In genomic region chr13:77034883-77035282, GRCh38 we compare ENCODE assay signal across 22 cellular contexts. TPM values are rescaled to one million over a fixed set of nuclear protein-coding genes. Genes with fewer than 3 reads are reported as not detected.
DNase-seq lines count a peak whose midpoint lies in the region; ATAC-seq and TF ChIP-seq lines count a peak whose summit lies in the region.
"Had no signal": no experiment of that assay in that cellular context is flagged by ENCODE, and none has a peak within 500 bp of the region (broad histone marks: within the 10 kb centered on the region; RNA-seq: fewer than 3 reads in every experiment).

No MANE protein-coding gene starts in this region.

- H3K4me3 Mint-ChIP-seq in activated naive CD8-positive, alpha-beta T cell treated with anti-CD3 and anti-CD28 coated beads, Interleukin-2, amount 50 U/mL, for 24 hours: no peak overlapping the region
- H3K4me3 Mint-ChIP-seq in activated naive CD8-positive, alpha-beta T cell treated with anti-CD3 and anti-CD28 coated beads for 36 hours: no peak overlapping the region
- no peak overlapping the region for H3K4me3 Mint-ChIP-seq in stimulated activated effector memory CD8-positive, alpha-beta T cell treated with anti-CD3 and anti-CD28 coated beads, Interleukin-12 subunit alpha, Interleukin-12 subunit beta, amount 100 ng/mL, for 72 hours
- no peak overlapping the region for H3K4me3 Mint-ChIP-seq in Calu3 (ENCODE audit: low read depth, unreplicated experiment)
- H3K4me3 Mint-ChIP-seq: CD8-positive, alpha-beta T cell; dendritic cell treated with granulocyte-macrophage colony-stimulating factor and Interleukin-4, amounts not matched to agents 40 ng/mL and 50 ng/mL, for 4 days; WTC11 had no signal

- no peaks in the 10 kb centered on the region for H3K79me2 ChIP-seq in fibroblast of lung (ENCODE audit: control insufficient read depth, insufficient read depth, low read length)

- H3K36me3 ChIP-seq in fibroblast of lung (ENCODE audit: control insufficient read depth, insufficient read depth, low read length): no peaks in the 10 kb centered on the region
- H3K36me3 ChIP-seq: MG63, neutrophil, uterus had no signal

- H3K27me3 Mint-ChIP-seq in activated naive CD8-positive, alpha-beta T cell treated with anti-CD3 and anti-CD28 coated beads, Interleukin-2, amount 50 U/mL, for 24 hours: peaks cover 2% of the 10 kb centered on the region
- no peaks in the 10 kb centered on the region for H3K27me3 Mint-ChIP-seq in activated naive CD8-positive, alpha-beta T cell treated with anti-CD3 and anti-CD28 coated beads for 36 hours
- no peaks in the 10 kb centered on the region for H3K27me3 Mint-ChIP-seq in Calu3 (ENCODE audit: unreplicated experiment)
- H3K27me3 Mint-ChIP-seq: dendritic cell treated with granulocyte-macrophage colony-stimulating factor and Interleukin-4, amounts not matched to agents 40 ng/mL and 50 ng/mL, for 4 days had no signal

- CTCF ChIA-PET in Calu3 (lab: Charles Lee): no interaction called here

- H3K27ac ChIP-seq in fibroblast of lung (ENCODE audit: insufficient read depth, low read length): no peak overlapping the region
- H3K27ac ChIP-seq: epithelial cell of prostate, neutrophil, uterus had no signal

- ATAC-seq in activated naive CD8-positive, alpha-beta T cell treated with anti-CD3 and anti-CD28 coated beads, Interleukin-2, amount 50 U/mL, for 24 hours: peak; percentile 51
- ATAC-seq in stimulated activated effector memory CD8-positive, alpha-beta T cell treated with anti-CD3 and anti-CD28 coated beads, Interleukin-12 subunit alpha, Interleukin-12 subunit beta, amount 100 ng/mL, for 72 hours: peak; percentile 53
- no peak for ATAC-seq in GM21717 (IDR thresholded peaks at IDR 0.05; ENCODE audit: unreplicated experiment)
- ATAC-seq in GM18511 (IDR thresholded peaks at IDR 0.05; ENCODE audit: unreplicated experiment): no peak
- ATAC-seq: CD8-positive, alpha-beta T cell; mucosa of descending colon; WTC11 had no signal

- no peaks in the 10 kb centered on the region for H3K27me3 ChIP-seq in fibroblast of lung (ENCODE audit: control insufficient read depth, insufficient read depth, low read length)
- H3K27me3 ChIP-seq: MG63, neutrophil, uterus had no signal

- no peak for DNase-seq in activated naive CD8-positive, alpha-beta T cell treated with anti-CD3 and anti-CD28 coated beads, Interleukin-2, amount 50 U/mL, for 24 hours
- DNase-seq in activated naive CD8-positive, alpha-beta T cell treated with anti-CD3 and anti-CD28 coated beads for 36 hours: no peak
- peak; percentile 44 for DNase-seq in RPMI7951 (ENCODE audit: low read depth)
- DNase-seq in fibroblast of lung (ENCODE audit: low read depth in 2 of 2): peak; percentile 58 to 65
- no peak for DNase-seq in stimulated activated effector memory CD8-positive, alpha-beta T cell treated with anti-CD3 and anti-CD28 coated beads, Interleukin-12 subunit alpha, Interleukin-12 subunit beta, amount 100 ng/mL, for 72 hours (ENCODE audit: low spot score in 2 of 2)
- no peak for DNase-seq in Calu3
- DNase-seq: activated effector memory CD4-positive, alpha-beta T cell treated with Interleukin-2 at 50 U/mL for 16 hours; aorta; CD8-positive, alpha-beta T cell; MG63; mucosa of descending colon; NCI-H187 treated with DMSO at 0.1 percent for 48 hours; NCI-H510A; SHP77; T-helper 1 cell; uterus had no signal

- H3K4me2 ChIP-seq in fibroblast of lung (ENCODE audit: extremely low read depth, insufficient read depth, low read length): no peak overlapping the region

- H3K9me3 ChIP-seq in fibroblast of lung (ENCODE audit: control insufficient read depth, insufficient read depth, low read depth, low read length): no peaks in the 10 kb centered on the region
- H3K9me3 ChIP-seq: MG63, mucosa of descending colon, neutrophil, uterus had no signal

- H4K20me1 ChIP-seq in fibroblast of lung (ENCODE audit: control insufficient read depth, extremely low read depth, insufficient read depth, low read length): no peaks in the 10 kb centered on the region

- H3K27ac Mint-ChIP-seq in activated naive CD8-positive, alpha-beta T cell treated with anti-CD3 and anti-CD28 coated beads, Interleukin-2, amount 50 U/mL, for 24 hours: no peak overlapping the region
- H3K27ac Mint-ChIP-seq in activated naive CD8-positive, alpha-beta T cell treated with anti-CD3 and anti-CD28 coated beads for 36 hours: no peak overlapping the region
- H3K27ac Mint-ChIP-seq in stimulated activated effector memory CD8-positive, alpha-beta T cell treated with anti-CD3 and anti-CD28 coated beads, Interleukin-12 subunit alpha, Interleukin-12 subunit beta, amount 100 ng/mL, for 72 hours: no peak overlapping the region
- H3K27ac Mint-ChIP-seq in Calu3 (ENCODE audit: unreplicated experiment): no peak overlapping the region
- H3K27ac Mint-ChIP-seq: CD8-positive, alpha-beta T cell; dendritic cell treated with granulocyte-macrophage colony-stimulating factor and Interleukin-4, amounts not matched to agents 40 ng/mL and 50 ng/mL, for 4 days; WTC11 had no signal

- BruUV-seq in Calu3 (replicated peaks; lab: Mats Ljungman, UMichigan): no TSS peak

- peaks cover 10% of the 10 kb centered on the region for H3K4me1 Mint-ChIP-seq in activated naive CD8-positive, alpha-beta T cell treated with anti-CD3 and anti-CD28 coated beads, Interleukin-2, amount 50 U/mL, for 24 hours
- H3K4me1 Mint-ChIP-seq in activated naive CD8-positive, alpha-beta T cell treated with anti-CD3 and anti-CD28 coated beads for 36 hours: peaks cover 8% of the 10 kb centered on the region
- H3K4me1 Mint-ChIP-seq in stimulated activated effector memory CD8-positive, alpha-beta T cell treated with anti-CD3 and anti-CD28 coated beads, Interleukin-12 subunit alpha, Interleukin-12 subunit beta, amount 100 ng/mL, for 72 hours: peaks cover 18% of the 10 kb centered on the region
- H3K4me1 Mint-ChIP-seq in Calu3 (ENCODE audit: low read depth, unreplicated experiment): no peaks in the 10 kb centered on the region
- H3K4me1 Mint-ChIP-seq: WTC11 had no signal

- H2AFZ ChIP-seq in fibroblast of lung (ENCODE audit: low read length): no peak overlapping the region

- intact Hi-C loops in Calu3 (cut with micrococcal nuclease; ENCODE audit: unreplicated experiment): no loop called here

- H3K4me3 ChIP-seq in fibroblast of lung (replicated peaks in 1 of 4; ENCODE audit: control extremely low read depth in 1 of 4, insufficient read depth in 1 of 4, low read depth in 3 of 4, low read length in 4 of 4): no peak overlapping the region
- H3K4me3 ChIP-seq: MG63, mucosa of descending colon, uterus had no signal

- H3K36me3 Mint-ChIP-seq in activated naive CD8-positive, alpha-beta T cell treated with anti-CD3 and anti-CD28 coated beads, Interleukin-2, amount 50 U/mL, for 24 hours (ENCODE audit: low read depth): no peaks in the 10 kb centered on the region
- H3K36me3 Mint-ChIP-seq in activated naive CD8-positive, alpha-beta T cell treated with anti-CD3 and anti-CD28 coated beads for 36 hours: peaks cover under 1% of the 10 kb centered on the region
- no peaks in the 10 kb centered on the region for H3K36me3 Mint-ChIP-seq in stimulated activated effector memory CD8-positive, alpha-beta T cell treated with anti-CD3 and anti-CD28 coated beads, Interleukin-12 subunit alpha, Interleukin-12 subunit beta, amount 100 ng/mL, for 72 hours
- H3K36me3 Mint-ChIP-seq in Calu3 (ENCODE audit: insufficient read depth, unreplicated experiment): no peaks in the 10 kb centered on the region
- H3K36me3 Mint-ChIP-seq: CD8-positive, alpha-beta T cell; WTC11 had no signal

- no peak overlapping the region for H3K9ac ChIP-seq in fibroblast of lung (ENCODE audit: insufficient read depth, low read length)

- H3K9me3 Mint-ChIP-seq in activated naive CD8-positive, alpha-beta T cell treated with anti-CD3 and anti-CD28 coated beads, Interleukin-2, amount 50 U/mL, for 24 hours: no peaks in the 10 kb centered on the region
- peaks cover under 1% of the 10 kb centered on the region for H3K9me3 Mint-ChIP-seq in activated naive CD8-positive, alpha-beta T cell treated with anti-CD3 and anti-CD28 coated beads for 36 hours
- no peaks in the 10 kb centered on the region for H3K9me3 Mint-ChIP-seq in stimulated activated effector memory CD8-positive, alpha-beta T cell treated with anti-CD3 and anti-CD28 coated beads, Interleukin-12 subunit alpha, Interleukin-12 subunit beta, amount 100 ng/mL, for 72 hours
- H3K9me3 Mint-ChIP-seq in Calu3 (ENCODE audit: low read depth, unreplicated experiment): no peaks in the 10 kb centered on the region
- H3K9me3 Mint-ChIP-seq: CD8-positive, alpha-beta T cell had no signal

- H3K4me1 ChIP-seq in fibroblast of lung (ENCODE audit: control insufficient read depth, extremely low read depth, insufficient read depth, low read length): no peaks in the 10 kb centered on the region
- H3K4me1 ChIP-seq: uterus had no signal

- TF ChIP-seq CTCF in fibroblast of lung (conservative IDR thresholded peaks at IDR 0.05 in 1 of 2, IDR thresholded peaks at IDR 0.05 in 1 of 2; ENCODE audit: low read depth in 1 of 2, low read length in 2 of 2) (no peak), Calu3 (IDR thresholded peaks at IDR 0.05; ENCODE audit: unreplicated experiment) (no peak)

RNA-seq across cellular contexts. Expression of gene FBXL3, which starts 7.9 kb away (rescaled TPM):
- total RNA-seq in activated naive CD8-positive, alpha-beta T cell treated with anti-CD3 and anti-CD28 coated beads for 36 hours: 10 to 100 TPM; 33.6 to 35.4 TPM
- total RNA-seq in RPMI7951 (2014; rRNA removed; shearing (Covaris generic)): 48.4 and 53.0 TPM in 2 replicates
- total RNA-seq in fibroblast of lung (56.0 and 61.8 TPM in 2 replicates), Calu3 (2022) (8.8 and 10.9 TPM in 2 replicates)
- 33.0 and 48.5 TPM in 2 replicates for polyA plus RNA-seq in fibroblast of lung
- polyA plus RNA-seq in fibroblast of lung (2012): 25.7 and 34.9 TPM in 2 replicates
- 12.2 and 15.1 TPM in 2 replicates for polyA minus RNA-seq in fibroblast of lung (ENCODE audit: low replicate concordance)

RNA-seq across cellular contexts. Expression of gene CLN5, which starts 43.0 kb away (rescaled TPM):
- total RNA-seq in activated naive CD8-positive, alpha-beta T cell treated with anti-CD3 and anti-CD28 coated beads for 36 hours: 10 to 100 TPM; 10.5 to 12.7 TPM
- total RNA-seq in RPMI7951 (2014; rRNA removed; shearing (Covaris generic)): 21.0 and 21.7 TPM in 2 replicates
- total RNA-seq in fibroblast of lung (37.8 and 38.0 TPM in 2 replicates), Calu3 (2022) (7.3 and 10.7 TPM in 2 replicates)
- polyA plus RNA-seq in fibroblast of lung: 25.3 and 30.0 TPM in 2 replicates
- 20.2 and 20.8 TPM in 2 replicates for polyA plus RNA-seq in fibroblast of lung (2012)
- 2.1 and 5.3 TPM in 2 replicates for polyA minus RNA-seq in fibroblast of lung (ENCODE audit: low replicate concordance)

Comparison
In these comparisons a context has a peak if more than half of its experiments do, and no peak if none do; other contexts are left out.
1. ATAC-seq: peak in activated naive CD8-positive, alpha-beta T cell treated with anti-CD3 and anti-CD28 coated beads, Interleukin-2, amount 50 U/mL, for 24 hours (single experiment) and stimulated activated effector memory CD8-positive, alpha-beta T cell treated with anti-CD3 and anti-CD28 coated beads, Interleukin-12 subunit alpha, Interleukin-12 subunit beta, amount 100 ng/mL, for 72 hours (single experiment); none in GM21717 (single experiment) and GM18511 (single experiment).
2. DNase-seq: peak in RPMI7951 (single experiment) and fibroblast of lung (2 of 2); none in activated naive CD8-positive, alpha-beta T cell treated with anti-CD3 and anti-CD28 coated beads, Interleukin-2, amount 50 U/mL, for 24 hours (single experiment), activated naive CD8-positive, alpha-beta T cell treated with anti-CD3 and anti-CD28 coated beads for 36 hours (single experiment), stimulated activated effector memory CD8-positive, alpha-beta T cell treated with anti-CD3 and anti-CD28 coated beads, Interleukin-12 subunit alpha, Interleukin-12 subunit beta, amount 100 ng/mL, for 72 hours (0 of 2) and Calu3 (single experiment).